21 cellular contexts compared by ENCODE assay signal in genomic region chr2:156779416-156780117, GRCh38.
DNase-seq lines count a peak whose midpoint lies in the region; TF ChIP-seq lines count a peak whose summit lies in the region.
"Had no signal": no experiment of that assay in that cellular context is flagged by ENCODE, and none has a peak within 500 bp of the region (broad histone marks: within the 10 kb centered on the region; RNA-seq: fewer than 3 reads in every experiment).

No MANE protein-coding gene starts in this region.

- TF ChIP-seq POLR2A in prostate gland (IDR thresholded peaks at IDR 0.05) = no peak

- H3K36me3 ChIP-seq in HEK293 (ENCODE audit: control insufficient read depth in 2 of 2, insufficient read depth in 1 of 2, low read length in 2 of 2) (no peaks in the 10 kb centered on the region), colonic mucosa (no peaks in the 10 kb centered on the region), prostate gland (no peaks in the 10 kb centered on the region)
- H3K36me3 ChIP-seq: BLaER1 treated with 17β-estradiol and CSF1 and Interleukin-3, amounts not matched to agents 10 nM and 100 nM; Peyer's patch; SJSA1 had no signal

- intact Hi-C loops in colonic mucosa (cut with DNase I) (no loop called here), prostate gland (cut with DNase I) (no loop called here)

- 53% methylated on average over 2 of the region's 2 CpGs for whole genome bisulfite sequencing in prostate gland

- no peaks in the 10 kb centered on the region for H3K27me3 Mint-ChIP-seq in activated CD4-positive, alpha-beta T cell treated with anti-CD3 and anti-CD28 coated beads, Interleukin-2, amount 10 ng/mL, durations not matched to agents 7 days and 5 days
- H3K27me3 Mint-ChIP-seq: CD4-positive, alpha-beta memory T cell had no signal

- no peak overlapping the region for H3K27ac Mint-ChIP-seq in activated CD4-positive, alpha-beta T cell treated with anti-CD3 and anti-CD28 coated beads, Interleukin-2, amount 10 ng/mL, durations not matched to agents 7 days and 5 days
- H3K27ac Mint-ChIP-seq: CD4-positive, alpha-beta memory T cell had no signal

- CTCF ChIA-PET in HEK293 (lab: Yijun Ruan, JAX) = no interaction called here
- CTCF ChIA-PET in activated CD4-positive, alpha-beta T cell treated with anti-CD3 and anti-CD28 coated beads, Interleukin-2, amount 10 ng/mL, durations not matched to agents 7 days and 5 days (lab: Charles Lee) = no interaction called here

- H3K9ac ChIP-seq in colonic mucosa (ENCODE audit: low read depth in 2 of 2, low read length in 2 of 2) = no peak overlapping the region
- H3K9ac ChIP-seq: BLaER1 treated with 17β-estradiol and CSF1 and Interleukin-3, amounts not matched to agents 10 nM and 100 nM had no signal

- peak; percentile 78 for DNase-seq in LNCaP clone FGC (ENCODE audit: low read depth)
- DNase-seq in colonic mucosa = peak; percentile 55
- DNase-seq in prostate gland (ENCODE audit: low spot score) = peak; percentile 45
- DNase-seq in foreskin fibroblast = no peak
- DNase-seq in AML-193 (lab: John Stamatoyannopoulos, UW) = no peak
- no peak for DNase-seq in activated CD4-positive, alpha-beta T cell treated with anti-CD3 and anti-CD28 coated beads, Interleukin-2, amount 10 ng/mL, durations not matched to agents 7 days and 5 days
- DNase-seq: Calu3; CD4-positive, alpha-beta memory T cell; DMS153; GDM1; NCI-H1092; NCI-H1436; NCI-H1930; NCI-H226; NCI-H510A treated with DMSO at 0.1 percent for 48 hours; NCI-H748 treated with DMSO at 0.1 percent for 48 hours had no signal

- H3K4me3 ChIP-seq in HEK293 (ENCODE audit: low read depth, low read length) = no peak overlapping the region
- no peak overlapping the region for H3K4me3 ChIP-seq in LNCaP clone FGC (ENCODE audit: low read depth, low read length)
- no peak overlapping the region for H3K4me3 ChIP-seq in colonic mucosa
- H3K4me3 ChIP-seq in prostate gland = no peak overlapping the region
- no peak overlapping the region for H3K4me3 ChIP-seq in foreskin fibroblast (ENCODE audit: low read depth in 1 of 2, low read length in 2 of 2)
- H3K4me3 ChIP-seq: BLaER1 treated with 17β-estradiol and CSF1 and Interleukin-3, amounts not matched to agents 10 nM and 100 nM; K562; Peyer's patch; SJSA1 had no signal

- TF ChIP-seq CTCF in HEK293 (tag by site-specific recombination; IDR thresholded peaks at IDR 0.05) = no peak
- no peak for TF ChIP-seq CTCF in LNCaP clone FGC (IDR thresholded peaks at IDR 0.05; ENCODE audit: control insufficient read depth, extremely low read depth, insufficient read depth)
- no peak for TF ChIP-seq CTCF in colonic mucosa (IDR thresholded peaks at IDR 0.05)
- TF ChIP-seq CTCF in prostate gland (IDR thresholded peaks at IDR 0.05) = no peak
- no peak for TF ChIP-seq CTCF in foreskin fibroblast (IDR thresholded peaks at IDR 0.05; ENCODE audit: low read depth, low read length)

- H3K36me3 Mint-ChIP-seq in activated CD4-positive, alpha-beta T cell treated with anti-CD3 and anti-CD28 coated beads, Interleukin-2, amount 10 ng/mL, durations not matched to agents 7 days and 5 days (ENCODE audit: low read depth) = no peaks in the 10 kb centered on the region
- H3K36me3 Mint-ChIP-seq: CD4-positive, alpha-beta memory T cell had no signal

- no peak overlapping the region for H3K27ac ChIP-seq in HEK293 (ENCODE audit: extremely low read depth, low read depth, low read length)
- peak overlapping the region; percentile 72 for H3K27ac ChIP-seq in colonic mucosa
- H3K27ac ChIP-seq in prostate gland = no peak overlapping the region
- H3K27ac ChIP-seq: BLaER1 treated with 17β-estradiol and CSF1 and Interleukin-3, amounts not matched to agents 10 nM and 100 nM; SJSA1 had no signal

- H3K4me1 Mint-ChIP-seq in activated CD4-positive, alpha-beta T cell treated with anti-CD3 and anti-CD28 coated beads, Interleukin-2, amount 10 ng/mL, durations not matched to agents 7 days and 5 days = no peaks in the 10 kb centered on the region
- H3K4me1 Mint-ChIP-seq: CD4-positive, alpha-beta memory T cell had no signal

- H3K4me1 ChIP-seq in HEK293 (ENCODE audit: control insufficient read depth, insufficient read depth, low read length) (peaks cover 9% of the 10 kb centered on the region), colonic mucosa (no peaks in the 10 kb centered on the region), prostate gland (replicated peaks) (no peaks in the 10 kb centered on the region)
- H3K4me1 ChIP-seq: BLaER1 treated with 17β-estradiol and CSF1 and Interleukin-3, amounts not matched to agents 10 nM and 100 nM; Peyer's patch; SJSA1 had no signal

- no peak overlapping the region for H3K4me3 Mint-ChIP-seq in activated CD4-positive, alpha-beta T cell treated with anti-CD3 and anti-CD28 coated beads, Interleukin-2, amount 10 ng/mL, durations not matched to agents 7 days and 5 days
- H3K4me3 Mint-ChIP-seq: CD4-positive, alpha-beta memory T cell had no signal

- no peaks in the 10 kb centered on the region for H3K27me3 ChIP-seq in colonic mucosa
- H3K27me3 ChIP-seq in prostate gland (replicated peaks; ENCODE audit: insufficient read depth) = peaks cover 2% of the 10 kb centered on the region
- H3K27me3 ChIP-seq: BLaER1 treated with 17β-estradiol and CSF1 and Interleukin-3, amounts not matched to agents 10 nM and 100 nM; Peyer's patch; SJSA1 had no signal

- H3K9me3 ChIP-seq in HEK293 (ENCODE audit: control insufficient read depth, insufficient read depth, low read depth, low read length) (no peaks in the 10 kb centered on the region), colonic mucosa (no peaks in the 10 kb centered on the region), prostate gland (no peaks in the 10 kb centered on the region)
- H3K9me3 ChIP-seq: Peyer's patch, SJSA1 had no signal

- H3K9me3 Mint-ChIP-seq in activated CD4-positive, alpha-beta T cell treated with anti-CD3 and anti-CD28 coated beads, Interleukin-2, amount 10 ng/mL, durations not matched to agents 7 days and 5 days = no peaks in the 10 kb centered on the region

- POLR2A ChIA-PET in HEK293 (lab: Yijun Ruan, JAX) = no interaction called here
- POLR2A ChIA-PET in activated CD4-positive, alpha-beta T cell treated with anti-CD3 and anti-CD28 coated beads, Interleukin-2, amount 10 ng/mL, durations not matched to agents 7 days and 5 days (lab: Charles Lee) = no interaction called here

TF ChIP-seq in HEK293, 187 proteins besides CTCF, POLR2A, EP300 and RAD21:
- TF ChIP-seq FEZF1 (tag by site-specific recombination; IDR thresholded peaks at IDR 0.05) (peak; percentile 83), ZNF302 (tag by site-specific recombination; IDR thresholded peaks at IDR 0.05; ENCODE audit: low read depth) (no peak), ZXDB (tag by site-specific recombination; IDR thresholded peaks at IDR 0.05) (peak; percentile 54; the same call in 1 of the 2 replicates), ATF2 (tag by site-specific recombination; IDR thresholded peaks at IDR 0.05; ENCODE audit: low read depth) (no peak), ZNF521 (tag by site-specific recombination; IDR thresholded peaks at IDR 0.05) (no peak), ZNF837 (tag by site-specific recombination; IDR thresholded peaks at IDR 0.05) (no peak), ZNF843 (tag by site-specific recombination; IDR thresholded peaks at IDR 0.05) (peak; percentile 73), OSR2 (tag by site-specific recombination; IDR thresholded peaks at IDR 0.05) (0 out of 2 replicates have a peak, but pooled peaks have one; percentile 22), PRDM4 (tag by site-specific recombination; IDR thresholded peaks at IDR 0.05) (peak; percentile 50; the same call in 1 of the 2 replicates), PRDM6 (tag by site-specific recombination; IDR thresholded peaks at IDR 0.05) (peak; percentile 43; the same call in 1 of the 2 replicates), ZNF324 (tag by site-specific recombination; IDR thresholded peaks at IDR 0.05) (no peak)

Comparison
In these comparisons a context has a peak if more than half of its experiments do, and no peak if none do; other contexts are left out.
1. DNase-seq: peak in LNCaP clone FGC (single experiment), colonic mucosa (single experiment) and prostate gland (single experiment); none in foreskin fibroblast (0 of 2), AML-193 (0 of 2) and activated CD4-positive, alpha-beta T cell treated with anti-CD3 and anti-CD28 coated beads, Interleukin-2, amount 10 ng/mL, durations not matched to agents 7 days and 5 days (single experiment).